Comparison of ENCODE assay signal across 14 cellular contexts in genomic region chr3:152316318-152316717, GRCh38. TPM values are rescaled to one million over a fixed set of nuclear protein-coding genes. Genes with fewer than 3 reads are reported as not detected.
A peak's percentile ranks its signal among the peaks of the same experiment; 100 is the strongest.
DNase-seq lines count a peak whose midpoint lies in the region; ATAC-seq and TF ChIP-seq lines count a peak whose summit lies in the region.
"Had no signal": no experiment of that assay in that cellular context is flagged by ENCODE, and none has a peak within 500 bp of the region (broad histone marks: within the 10 kb centered on the region; RNA-seq: fewer than 3 reads in every experiment).

No MANE protein-coding gene starts in this region.

- no peaks in the 10 kb centered on the region for H3K9me3 ChIP-seq in right atrium auricular region

- H3K36me3 Mint-ChIP-seq in activated naive CD8-positive, alpha-beta T cell = peaks cover 13% of the 10 kb centered on the region
- peaks cover 0 to 66% (median 15%) of the 10 kb centered on the region in 3 donors for H3K36me3 Mint-ChIP-seq in naive thymus-derived CD8-positive, alpha-beta T cell

- ATAC-seq in left ventricle myocardium superior (no peak), HG02885 (IDR thresholded peaks at IDR 0.05; ENCODE audit: poor library complexity, unreplicated experiment) (no peak), HG03520 (IDR thresholded peaks at IDR 0.05; ENCODE audit: unreplicated experiment) (no peak)
- ATAC-seq in naive thymus-derived CD8-positive, alpha-beta T cell = no peak

- peak overlapping the region; percentile 50 for H3K4me3 Mint-ChIP-seq in activated naive CD8-positive, alpha-beta T cell
- H3K4me3 Mint-ChIP-seq in naive thymus-derived CD8-positive, alpha-beta T cell = peak overlapping the region in 8 of 10 donors; percentile 3 to 76 (median 39)
- H3K4me3 Mint-ChIP-seq: brain had no signal

- no peak overlapping the region for H3K4me3 ChIP-seq in right atrium auricular region
- H3K4me3 ChIP-seq: BLaER1 treated with 17β-estradiol and CSF1 and Interleukin-3, amounts not matched to agents 10 nM and 100 nM; lung had no signal

- intact Hi-C loops in left ventricle myocardium superior (cut with micrococcal nuclease) = no loop called here

- no peak for DNase-seq in right atrium auricular region (ENCODE audit: low spot score)
- DNase-seq in left ventricle myocardium superior = no peak
- DNase-seq in naive thymus-derived CD8-positive, alpha-beta T cell = no peak
- DNase-seq in KG1 (lab: John Stamatoyannopoulos, UW) = no peak
- no peak for DNase-seq in DMS53 (lab: John Stamatoyannopoulos, UW)
- DNase-seq: GOT3, NCI-H2081 treated with DMSO at 0.1 percent for 48 hours had no signal

- peak overlapping the region; percentile 61 to 68 for H3K27ac ChIP-seq in right atrium auricular region
- H3K27ac ChIP-seq: BLaER1 treated with 17β-estradiol and CSF1 and Interleukin-3, amounts not matched to agents 10 nM and 100 nM; VCaP had no signal

- no peaks in the 10 kb centered on the region for H3K27me3 Mint-ChIP-seq in activated naive CD8-positive, alpha-beta T cell
- no peaks in the 10 kb centered on the region for H3K27me3 Mint-ChIP-seq in naive thymus-derived CD8-positive, alpha-beta T cell
- H3K27me3 Mint-ChIP-seq: brain had no signal

- peak overlapping the region; percentile 94 for H3K27ac Mint-ChIP-seq in activated naive CD8-positive, alpha-beta T cell
- peak overlapping the region; percentile 38 to 91 (median 66) for H3K27ac Mint-ChIP-seq in naive thymus-derived CD8-positive, alpha-beta T cell

- no peaks in the 10 kb centered on the region for H3K36me3 ChIP-seq in right atrium auricular region

- peaks cover 82% of the 10 kb centered on the region for H3K4me1 Mint-ChIP-seq in activated naive CD8-positive, alpha-beta T cell (ENCODE audit: low read depth)
- H3K4me1 Mint-ChIP-seq in naive thymus-derived CD8-positive, alpha-beta T cell = peaks cover 27 to 84% (median 76%) of the 10 kb centered on the region in 4 donors

- no peaks in the 10 kb centered on the region for H3K9me3 Mint-ChIP-seq in activated naive CD8-positive, alpha-beta T cell (ENCODE audit: low read depth)
- no peaks in the 10 kb centered on the region for H3K9me3 Mint-ChIP-seq in naive thymus-derived CD8-positive, alpha-beta T cell

- H3K4me1 ChIP-seq in right atrium auricular region = peaks cover 0 to 75% of the 10 kb centered on the region in 2 donors

- no peak for TF ChIP-seq CTCF in right atrium auricular region (IDR thresholded peaks at IDR 0.05)

- POLR2A ChIA-PET in naive thymus-derived CD8-positive, alpha-beta T cell (lab: Charles Lee) = interaction anchor here (1.2 kb wide), 1 partner anchor 48 kb away, joined by 3 read pairs; the partner anchor contains the start of gene MBNL1

- H3K27me3 ChIP-seq in right atrium auricular region = no peaks in the 10 kb centered on the region
- H3K27me3 ChIP-seq: BLaER1 treated with 17β-estradiol and CSF1 and Interleukin-3, amounts not matched to agents 10 nM and 100 nM had no signal

RNA-seq across cellular contexts. Expression of gene MBNL1, which starts 47.6 kb away (rescaled TPM):
- total RNA-seq in right atrium auricular region (100 to 1,000 TPM; 199 to 327 TPM), left ventricle myocardium superior (172 TPM)
- total RNA-seq in naive thymus-derived CD8-positive, alpha-beta T cell = 100 to 1,000 TPM; 419 to 423 TPM
- polyA plus RNA-seq in naive thymus-derived CD8-positive, alpha-beta T cell = 100 to 1,000 TPM; 298 to 370 (median 331) TPM
